ENCODE assay signal across 8 cellular contexts in the genomic region with DNA sequence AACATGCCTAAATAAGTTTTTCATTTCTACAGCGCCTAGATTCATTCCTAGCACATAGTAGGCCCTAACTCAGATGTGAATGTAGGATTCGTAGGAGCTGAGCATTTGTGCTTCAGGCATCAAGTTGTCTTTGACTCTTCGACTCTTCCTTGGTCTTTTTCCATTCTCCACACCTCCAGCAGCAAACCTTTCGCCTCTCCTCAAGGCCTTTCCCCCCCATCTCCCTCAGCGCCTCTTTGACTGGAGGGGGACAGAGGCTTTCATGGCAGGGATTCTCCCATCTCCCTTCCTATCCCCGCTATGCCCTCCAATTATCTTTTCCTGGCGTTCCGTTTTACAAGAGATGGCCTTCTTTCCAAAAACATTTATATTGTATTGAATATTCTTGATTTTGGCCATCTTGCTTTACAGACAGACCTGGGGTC. TPM values are rescaled to one million over a fixed set of nuclear protein-coding genes. Genes with fewer than 3 reads are reported as not detected.
A peak's percentile ranks its signal among the peaks of the same experiment; 100 is the strongest.
DNase-seq lines count a peak whose midpoint lies in the region; ATAC-seq, FAIRE-seq and TF ChIP-seq lines count a peak whose summit lies in the region.

No MANE protein-coding gene starts in this region.

- no peak for DNase-seq in bronchial epithelial cell (ENCODE audit: low read depth)
- peak in 1 of 10 donors; percentile 7 for DNase-seq in naive thymus-derived CD8-positive, alpha-beta T cell
- no peak for DNase-seq in RKO (ENCODE audit: low spot score)
- no peak for DNase-seq in central memory CD4-positive, alpha-beta T cell
- DNase-seq in mesenteric fat pad (ENCODE audit: low spot score): no peak
- DNase-seq in NOMO-1 treated with dmso at 0.1 percent for 144 hours (lab: John Stamatoyannopoulos, UW; ENCODE audit: unreplicated experiment): no peak

- no peaks in the 10 kb centered on the region for H3K9me3 Mint-ChIP-seq in naive thymus-derived CD8-positive, alpha-beta T cell

- H3K27me3 Mint-ChIP-seq in naive thymus-derived CD8-positive, alpha-beta T cell: no peaks in the 10 kb centered on the region

- TF ChIP-seq CTCF in bronchial epithelial cell (IDR thresholded peaks at IDR 0.05; ENCODE audit: insufficient read depth, low read length, severe bottlenecking): no peak

- H3K27ac Mint-ChIP-seq in naive thymus-derived CD8-positive, alpha-beta T cell: peak overlapping the region; percentile 37 to 97 (median 90)

- no peaks in the 10 kb centered on the region for H4K20me1 ChIP-seq in BLaER1 treated with 17β-estradiol and CSF1 and Interleukin-3, amounts not matched to agents 10 nM and 100 nM

- FAIRE-seq in bronchial epithelial cell (lab: Jason Lieb, UNC): no peak

- POLR2A ChIA-PET in naive thymus-derived CD8-positive, alpha-beta T cell (lab: Charles Lee): interaction anchor here (2.8 to 2.9 kb wide), 2 partner anchors 10 to 11 kb away, joined by 10 to 79 read pairs; a partner anchor contains a TSS

- H3K4me1 ChIP-seq in BLaER1 treated with 17β-estradiol and CSF1 and Interleukin-3, amounts not matched to agents 10 nM and 100 nM: peaks cover 18 to 25% (median 23%) of the 10 kb centered on the region in 10 experiments

- H3K4me2 ChIP-seq in BLaER1 treated with 17β-estradiol and CSF1 and Interleukin-3, amounts not matched to agents 10 nM and 100 nM: peak overlapping the region; percentile 71 to 90 (median 83)

- no peaks in the 10 kb centered on the region for H3K27me3 ChIP-seq in BLaER1 treated with 17β-estradiol and CSF1 and Interleukin-3, amounts not matched to agents 10 nM and 100 nM
- H3K27me3 ChIP-seq in bronchial epithelial cell (ENCODE audit: control insufficient read depth, insufficient read depth, low read length): no peaks in the 10 kb centered on the region

- peaks cover 0 to 26% (median 3%) of the 10 kb centered on the region in 11 experiments; a peak in 6 of 22 replicates for H3K36me3 ChIP-seq in BLaER1 treated with 17β-estradiol and CSF1 and Interleukin-3, amounts not matched to agents 10 nM and 100 nM
- H3K36me3 ChIP-seq in KOPT-K1 (ENCODE audit: insufficient read depth, low read length) (peaks cover 45% of the 10 kb centered on the region), bronchial epithelial cell (ENCODE audit: control insufficient read depth, insufficient read depth, low read length) (peaks cover 2% of the 10 kb centered on the region)

- peak overlapping the region; percentile 95 to 99 (median 98) for H3K4me3 Mint-ChIP-seq in naive thymus-derived CD8-positive, alpha-beta T cell

- peak overlapping the region in 9 of 11 experiments; percentile 50 to 85 (median 81); a peak in 16 of 22 replicates for H3K27ac ChIP-seq in BLaER1 treated with 17β-estradiol and CSF1 and Interleukin-3, amounts not matched to agents 10 nM and 100 nM
- H3K27ac ChIP-seq in KOPT-K1 (ENCODE audit: low read depth, low read length, poor library complexity, severe bottlenecking): peak overlapping the region; percentile 81

- H3K36me3 Mint-ChIP-seq in naive thymus-derived CD8-positive, alpha-beta T cell: peaks cover 0 to 28% (median 11%) of the 10 kb centered on the region in 3 donors

- H3K9ac ChIP-seq in BLaER1 treated with 17β-estradiol and CSF1 and Interleukin-3, amounts not matched to agents 10 nM and 100 nM: peak overlapping the region; percentile 76 to 91 (median 84); a peak in 21 of 22 replicates

- peak overlapping the region; percentile 66 to 82 (median 76) for H3K4me3 ChIP-seq in BLaER1 treated with 17β-estradiol and CSF1 and Interleukin-3, amounts not matched to agents 10 nM and 100 nM
- peak overlapping the region; percentile 98 for H3K4me3 ChIP-seq in bronchial epithelial cell (ENCODE audit: low read depth, low read length)

- peaks cover 16 to 48% (median 44%) of the 10 kb centered on the region in 4 donors for H3K4me1 Mint-ChIP-seq in naive thymus-derived CD8-positive, alpha-beta T cell

- ATAC-seq in naive thymus-derived CD8-positive, alpha-beta T cell: no peak

- H3K9me3 ChIP-seq in BLaER1 treated with 17β-estradiol and CSF1 and Interleukin-3, amounts not matched to agents 10 nM and 100 nM (replicated peaks in 1 of 11): no peaks in the 10 kb centered on the region
- no peaks in the 10 kb centered on the region for H3K9me3 ChIP-seq in KOPT-K1 (ENCODE audit: insufficient read depth, low read length, poor library complexity, severe bottlenecking)

RNA-seq across cellular contexts. Expression of a gene that starts 0.7 kb away (rescaled TPM):
- 10.5 and 10.6 TPM in 2 replicates for total RNA-seq in bronchial epithelial cell
- 10 to 100 TPM; 51.2 to 54.4 TPM for total RNA-seq in naive thymus-derived CD8-positive, alpha-beta T cell
- polyA plus RNA-seq in naive thymus-derived CD8-positive, alpha-beta T cell: 10 to 100 TPM; 37.7 to 47.0 (median 42.5) TPM
- total RNA-seq in mesenteric fat pad: 12.4 TPM

RNA-seq across cellular contexts. Expression of a gene that starts 10.8 kb away (rescaled TPM):
- 11.9 and 16.8 TPM in 2 replicates for total RNA-seq in bronchial epithelial cell
- total RNA-seq in naive thymus-derived CD8-positive, alpha-beta T cell: 10 to 100 TPM; 60.7 to 62.5 TPM
- 10 to 100 TPM in 1 of 3 donors, 1 to 10 TPM in 2; 3.4 to 10.2 (median 5.0) TPM for polyA plus RNA-seq in naive thymus-derived CD8-positive, alpha-beta T cell
- 33.8 TPM for total RNA-seq in mesenteric fat pad
